In genomic region chr1:213985181-213986019, GRCh38 we compare ENCODE assay signal across 13 cellular contexts. TPM values are rescaled to one million over a fixed set of nuclear protein-coding genes. Genes with fewer than 3 reads are reported as not detected.
DNase-seq lines count a peak whose midpoint lies in the region; ATAC-seq and TF ChIP-seq lines count a peak whose summit lies in the region.
"Had no signal": no experiment of that assay in that cellular context is flagged by ENCODE, and none has a peak within 500 bp of the region (broad histone marks: within the 10 kb centered on the region; RNA-seq: fewer than 3 reads in every experiment).

No MANE protein-coding gene starts in this region.

- H3K4me1 Mint-ChIP-seq in WTC11 (peaks cover 64% of the 10 kb centered on the region), progenitor cell of endocrine pancreas (ENCODE audit: low read depth) (peaks cover 41% of the 10 kb centered on the region)

- peaks cover 60% of the 10 kb centered on the region for H3K27me3 ChIP-seq in iPS DF 6.9 (ENCODE audit: control insufficient read depth, insufficient read depth, low read length)

- no peak overlapping the region for H3K27ac ChIP-seq in iPS DF 6.9 (ENCODE audit: low read length)

- peak overlapping the region; percentile 1; the same call in 1 of the 2 replicates for H3K4me3 ChIP-seq in iPS DF 6.9 (ENCODE audit: low read length)

- POLR2A ChIA-PET in WTC11 (lab: Charles Lee), result interaction anchor here (0.6 to 0.7 kb wide), 2 partner anchors 42 to 390 kb away, joined by 3 to 4 read pairs; no protein-coding TSS in a partner anchor

- peak; percentile 4 for ATAC-seq in WTC11
- ATAC-seq: activated T-helper 17 cell treated with anti-CD3 and anti-CD28 coated beads, Interleukin-2, amount 50 U/mL, for 72 hours had no signal

- no peaks in the 10 kb centered on the region for H3K9me3 Mint-ChIP-seq in WTC11
- H3K9me3 Mint-ChIP-seq in progenitor cell of endocrine pancreas (ENCODE audit: low read depth), result no peaks in the 10 kb centered on the region
- H3K9me3 Mint-ChIP-seq: activated T-helper 17 cell treated with anti-CD3 and anti-CD28 coated beads, Interleukin-2, amount 50 U/mL, for 72 hours had no signal

- no peaks in the 10 kb centered on the region for H3K9me3 ChIP-seq in iPS DF 6.9 (ENCODE audit: control insufficient read depth, insufficient read depth, low read length)

- no peaks in the 10 kb centered on the region for H3K36me3 ChIP-seq in iPS DF 6.9 (ENCODE audit: control insufficient read depth, insufficient read depth, low read length)

- WGBS in iPS DF 6.9 (ENCODE audit: insufficient coverage, insufficient read length), result no CpG with 5 or more reads among the region's 53 CpGs

- H3K27me3 Mint-ChIP-seq in WTC11 (ENCODE audit: low read depth) (peaks cover 88% of the 10 kb centered on the region), progenitor cell of endocrine pancreas (peaks cover 46% of the 10 kb centered on the region)

- DNase-seq in NCI-H2227 (lab: John Stamatoyannopoulos, UW; ENCODE audit: unreplicated experiment) (peak; percentile 18), NCI-H2227 treated with DMSO at 0.1 percent for 48 hours (lab: John Stamatoyannopoulos, UW) (no peak), WTC11 (ENCODE audit: low spot score) (peak; percentile 49), iPS DF 6.9 (ENCODE audit: low read depth, low spot score) (no peak), progenitor cell of endocrine pancreas (ENCODE audit: low spot score, unreplicated experiment) (no peak), OCI-M1 (lab: John Stamatoyannopoulos, UW) (no peak), NCI-H1048 (lab: John Stamatoyannopoulos, UW) (no peak)
- DNase-seq in stimulated activated CD8-positive, alpha-beta memory T cell treated with anti-CD3 and anti-CD28 coated beads, Interleukin-4, amount 100 ng/mL, for 48 hours, result no peak
- DNase-seq: effector CD8-positive, alpha-beta T cell; GF-D8; kidney; NCI-H524 treated with DMSO at 0.1 percent for 48 hours had no signal

- no peaks in the 10 kb centered on the region for H3K36me3 Mint-ChIP-seq in WTC11
- H3K36me3 Mint-ChIP-seq in progenitor cell of endocrine pancreas (ENCODE audit: insufficient read depth), result no peaks in the 10 kb centered on the region

- peaks cover 6% of the 10 kb centered on the region for H3K4me1 ChIP-seq in iPS DF 6.9 (ENCODE audit: control insufficient read depth, insufficient read depth, low read length)

- TF ChIP-seq CTCF in WTC11 (IDR thresholded peaks at IDR 0.05), result no peak
- TF ChIP-seq CTCF in progenitor cell of endocrine pancreas (IDR thresholded peaks at IDR 0.05; ENCODE audit: unreplicated experiment), result no peak

- H3K27ac Mint-ChIP-seq in WTC11 (no peak overlapping the region), progenitor cell of endocrine pancreas (peak overlapping the region; percentile 72)
- H3K27ac Mint-ChIP-seq: activated T-helper 17 cell treated with anti-CD3 and anti-CD28 coated beads, Interleukin-2, amount 50 U/mL, for 72 hours had no signal

- CTCF ChIA-PET in WTC11 (lab: Charles Lee), result interaction anchor here (2.4 kb wide), 1 partner anchor 138 kb away, joined by 16 read pairs; no protein-coding TSS in a partner anchor

- H3K4me3 Mint-ChIP-seq in WTC11 (peak overlapping the region; percentile 80), progenitor cell of endocrine pancreas (ENCODE audit: low read depth) (peak overlapping the region; percentile 98)

TF ChIP-seq in WTC11, 78 proteins besides CTCF, POLR2A, EP300 and RAD21:
- TF ChIP-seq ZBTB43 (CRISPR knock-in tag; IDR thresholded peaks at IDR 0.05) (peak; percentile 9; the same call in 1 of the 2 replicates), EMX1 (CRISPR knock-in tag; IDR thresholded peaks at IDR 0.05) (no peak)
TF ChIP-seq in WTC11: peak in this region for 1.

RNA-seq across cellular contexts. Expression of gene PROX1, which starts 2.4 kb away (rescaled TPM):
- total RNA-seq in WTC11 (2021), result 3.0 to 3.8 TPM (median 3.3 TPM) in 3 replicates
- 63.2 and 73.9 TPM in 2 replicates for total RNA-seq in progenitor cell of endocrine pancreas

Comparison
In these comparisons a context has a peak if more than half of its experiments do, and no peak if none do; other contexts are left out.
1. DNase-seq: peak in NCI-H2227 (single experiment) and WTC11 (single experiment); none in NCI-H2227 treated with DMSO at 0.1 percent for 48 hours (single experiment), iPS DF 6.9 (single experiment), progenitor cell of endocrine pancreas (single experiment), OCI-M1 (single experiment), stimulated activated CD8-positive, alpha-beta memory T cell treated with anti-CD3 and anti-CD28 coated beads, Interleukin-4, amount 100 ng/mL, for 48 hours (single experiment) and NCI-H1048 (single experiment).
2. RNA of gene PROX1, which starts 2.4 kb away (total RNA-seq): 63.2 to 73.9 TPM in progenitor cell of endocrine pancreas; 3.0 to 3.8 TPM in WTC11; every median in the first group is over 10 times any median in the second.